19 cellular contexts compared by ENCODE assay signal in the genomic region with DNA sequence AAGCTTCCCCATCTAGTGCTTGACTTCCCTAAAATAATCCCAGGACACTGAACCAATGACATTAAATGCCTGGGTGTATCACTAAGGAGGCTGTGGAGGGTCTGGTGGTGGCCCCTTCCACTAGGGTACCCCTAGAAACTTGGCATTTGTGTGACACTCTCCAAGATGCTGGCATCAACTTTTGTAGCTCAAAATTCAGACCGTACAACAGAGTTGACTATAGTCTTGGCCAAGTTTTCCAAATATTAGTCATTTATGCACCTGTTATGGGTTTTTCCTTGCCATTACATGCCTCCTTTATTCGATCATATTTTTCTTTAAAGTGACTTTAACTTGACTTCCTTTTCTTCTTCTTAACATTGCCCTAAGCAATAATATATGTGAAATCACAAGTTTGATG.
DNase-seq lines count a peak whose midpoint lies in the region; ATAC-seq and TF ChIP-seq lines count a peak whose summit lies in the region.
"Had no signal": no experiment of that assay in that cellular context is flagged by ENCODE, and none has a peak within 500 bp of the region (broad histone marks: within the 10 kb centered on the region; RNA-seq: fewer than 3 reads in every experiment).

No MANE protein-coding gene starts in this region.

- WGBS in endodermal cell (ENCODE audit: insufficient coverage in 1 of 2, insufficient read length in 1 of 2), 2 experiments: 89 to 100% methylated on average over 1 to 2 of the region's 2 CpGs

- no peak overlapping the region for H3K4me3 Mint-ChIP-seq in activated CD8-positive, alpha-beta T cell treated with anti-CD3 and anti-CD28 coated beads for 36 hours
- no peak overlapping the region for H3K4me3 Mint-ChIP-seq in activated CD8-positive, alpha-beta T cell treated with anti-CD3 and anti-CD28 coated beads, Interleukin-2, amount 10 ng/mL, durations not matched to agents 7 days and 5 days
- H3K4me3 Mint-ChIP-seq in stimulated activated naive CD8-positive, alpha-beta T cell treated with anti-CD3 and anti-CD28 coated beads, Interleukin-15, Interleukin-2, amounts not matched to agents 100 ng/mL and 50 ng/mL, for 24 hours: no peak overlapping the region
- no peak overlapping the region for H3K4me3 Mint-ChIP-seq in stimulated activated naive CD8-positive, alpha-beta T cell treated with anti-CD3 and anti-CD28 coated beads, Interleukin-15, amount 100 ng/mL, for 72 hours
- H3K4me3 Mint-ChIP-seq in endodermal cell: no peak overlapping the region
- H3K4me3 Mint-ChIP-seq: CD14-positive monocyte; CD4-positive, alpha-beta T cell; GM23338; H9 had no signal

- no peak for ATAC-seq in activated CD8-positive, alpha-beta T cell treated with anti-CD3 and anti-CD28 coated beads for 36 hours
- ATAC-seq in activated CD8-positive, alpha-beta T cell treated with anti-CD3 and anti-CD28 coated beads, Interleukin-2, amount 10 ng/mL, durations not matched to agents 7 days and 5 days: no peak
- no peak for ATAC-seq in stimulated activated naive CD8-positive, alpha-beta T cell treated with anti-CD3 and anti-CD28 coated beads, Interleukin-15, amount 100 ng/mL, for 72 hours
- ATAC-seq: HCT116 had no signal

- H3K27me3 ChIP-seq in endodermal cell (ENCODE audit: control insufficient read depth, insufficient read depth, low read length, poor library complexity, severe bottlenecking): no peaks in the 10 kb centered on the region
- H3K27me3 ChIP-seq: BE2C; BLaER1 treated with 17β-estradiol and CSF1 and Interleukin-3, amounts not matched to agents 10 nM and 100 nM had no signal

- H3K36me3 Mint-ChIP-seq in activated CD8-positive, alpha-beta T cell treated with anti-CD3 and anti-CD28 coated beads for 36 hours (ENCODE audit: low read depth): peaks cover 23% of the 10 kb centered on the region
- peaks cover 12% of the 10 kb centered on the region for H3K36me3 Mint-ChIP-seq in activated CD8-positive, alpha-beta T cell treated with anti-CD3 and anti-CD28 coated beads, Interleukin-2, amount 10 ng/mL, durations not matched to agents 7 days and 5 days (ENCODE audit: low read depth)
- peaks cover 44% of the 10 kb centered on the region for H3K36me3 Mint-ChIP-seq in stimulated activated naive CD8-positive, alpha-beta T cell treated with anti-CD3 and anti-CD28 coated beads, Interleukin-15, Interleukin-2, amounts not matched to agents 100 ng/mL and 50 ng/mL, for 24 hours (ENCODE audit: low read depth)
- no peaks in the 10 kb centered on the region for H3K36me3 Mint-ChIP-seq in endodermal cell (ENCODE audit: low read depth)

- H3K4me1 Mint-ChIP-seq in activated CD8-positive, alpha-beta T cell treated with anti-CD3 and anti-CD28 coated beads for 36 hours (ENCODE audit: low read depth): peaks cover 12% of the 10 kb centered on the region
- no peaks in the 10 kb centered on the region for H3K4me1 Mint-ChIP-seq in activated CD8-positive, alpha-beta T cell treated with anti-CD3 and anti-CD28 coated beads, Interleukin-2, amount 10 ng/mL, durations not matched to agents 7 days and 5 days (ENCODE audit: low read depth)
- H3K4me1 Mint-ChIP-seq in stimulated activated naive CD8-positive, alpha-beta T cell treated with anti-CD3 and anti-CD28 coated beads, Interleukin-15, Interleukin-2, amounts not matched to agents 100 ng/mL and 50 ng/mL, for 24 hours (ENCODE audit: low read depth): peaks cover 12% of the 10 kb centered on the region
- H3K4me1 Mint-ChIP-seq in stimulated activated naive CD8-positive, alpha-beta T cell treated with anti-CD3 and anti-CD28 coated beads, Interleukin-15, amount 100 ng/mL, for 72 hours: peaks cover 20% of the 10 kb centered on the region
- H3K4me1 Mint-ChIP-seq in endodermal cell: peaks cover 17% of the 10 kb centered on the region

- H3K9me3 Mint-ChIP-seq in activated CD8-positive, alpha-beta T cell treated with anti-CD3 and anti-CD28 coated beads for 36 hours: no peaks in the 10 kb centered on the region
- no peaks in the 10 kb centered on the region for H3K9me3 Mint-ChIP-seq in activated CD8-positive, alpha-beta T cell treated with anti-CD3 and anti-CD28 coated beads, Interleukin-2, amount 10 ng/mL, durations not matched to agents 7 days and 5 days (ENCODE audit: insufficient read depth)
- no peaks in the 10 kb centered on the region for H3K9me3 Mint-ChIP-seq in stimulated activated naive CD8-positive, alpha-beta T cell treated with anti-CD3 and anti-CD28 coated beads, Interleukin-15, Interleukin-2, amounts not matched to agents 100 ng/mL and 50 ng/mL, for 24 hours
- no peaks in the 10 kb centered on the region for H3K9me3 Mint-ChIP-seq in stimulated activated naive CD8-positive, alpha-beta T cell treated with anti-CD3 and anti-CD28 coated beads, Interleukin-15, amount 100 ng/mL, for 72 hours
- H3K9me3 Mint-ChIP-seq in endodermal cell: no peaks in the 10 kb centered on the region
- H3K9me3 Mint-ChIP-seq: CD14-positive monocyte; CD4-positive, alpha-beta T cell; GM23338; H9 had no signal

- POLR2A ChIA-PET in activated CD8-positive, alpha-beta T cell treated with anti-CD3 and anti-CD28 coated beads for 36 hours (lab: Charles Lee): interaction anchor here (1.0 kb wide), 1 partner anchor 84 kb away, joined by 3 read pairs; no protein-coding TSS in a partner anchor
- POLR2A ChIA-PET in activated CD8-positive, alpha-beta T cell treated with anti-CD3 and anti-CD28 coated beads, Interleukin-2, amount 10 ng/mL, durations not matched to agents 7 days and 5 days (lab: Charles Lee): no interaction called here

- H3K27ac Mint-ChIP-seq in activated CD8-positive, alpha-beta T cell treated with anti-CD3 and anti-CD28 coated beads for 36 hours: peak overlapping the region; percentile 10
- H3K27ac Mint-ChIP-seq in activated CD8-positive, alpha-beta T cell treated with anti-CD3 and anti-CD28 coated beads, Interleukin-2, amount 10 ng/mL, durations not matched to agents 7 days and 5 days: no peak overlapping the region
- peak overlapping the region; percentile 43 for H3K27ac Mint-ChIP-seq in stimulated activated naive CD8-positive, alpha-beta T cell treated with anti-CD3 and anti-CD28 coated beads, Interleukin-15, Interleukin-2, amounts not matched to agents 100 ng/mL and 50 ng/mL, for 24 hours
- no peak overlapping the region for H3K27ac Mint-ChIP-seq in stimulated activated naive CD8-positive, alpha-beta T cell treated with anti-CD3 and anti-CD28 coated beads, Interleukin-15, amount 100 ng/mL, for 72 hours
- H3K27ac Mint-ChIP-seq in endodermal cell: no peak overlapping the region
- H3K27ac Mint-ChIP-seq: CD14-positive monocyte; CD4-positive, alpha-beta T cell had no signal

- no peak overlapping the region for H3K9ac ChIP-seq in endodermal cell (ENCODE audit: extremely low read depth, low read length, poor library complexity, severe bottlenecking)
- H3K9ac ChIP-seq: BLaER1 treated with 17β-estradiol and CSF1 and Interleukin-3, amounts not matched to agents 10 nM and 100 nM had no signal

- no peaks in the 10 kb centered on the region for H3K9me3 ChIP-seq in endodermal cell (ENCODE audit: control insufficient read depth, low read length)
- H3K9me3 ChIP-seq: BE2C; BLaER1 treated with 17β-estradiol and CSF1 and Interleukin-3, amounts not matched to agents 10 nM and 100 nM had no signal

- CTCF ChIA-PET in activated CD8-positive, alpha-beta T cell treated with anti-CD3 and anti-CD28 coated beads for 36 hours (lab: Charles Lee): interaction anchor here (1.3 kb wide), 1 partner anchor 29 kb away, joined by 3 read pairs; no protein-coding TSS in a partner anchor
- CTCF ChIA-PET in activated CD8-positive, alpha-beta T cell treated with anti-CD3 and anti-CD28 coated beads, Interleukin-2, amount 10 ng/mL, durations not matched to agents 7 days and 5 days (lab: Charles Lee): no interaction called here

- intact Hi-C loops in activated CD8-positive, alpha-beta T cell treated with anti-CD3 and anti-CD28 coated beads for 36 hours (cut with micrococcal nuclease): no loop called here

- TF ChIP-seq CTCF in activated CD8-positive, alpha-beta T cell treated with anti-CD3 and anti-CD28 coated beads for 36 hours (IDR thresholded peaks at IDR 0.05): no peak
- no peak for TF ChIP-seq CTCF in endodermal cell (conservative IDR thresholded peaks at IDR 0.05)

- H3K4me1 ChIP-seq in endodermal cell (ENCODE audit: control insufficient read depth, insufficient read depth, low read length): peaks cover 4% of the 10 kb centered on the region
- H3K4me1 ChIP-seq: BE2C; BLaER1 treated with 17β-estradiol and CSF1 and Interleukin-3, amounts not matched to agents 10 nM and 100 nM had no signal

- no peaks in the 10 kb centered on the region for H3K27me3 Mint-ChIP-seq in activated CD8-positive, alpha-beta T cell treated with anti-CD3 and anti-CD28 coated beads for 36 hours
- no peaks in the 10 kb centered on the region for H3K27me3 Mint-ChIP-seq in activated CD8-positive, alpha-beta T cell treated with anti-CD3 and anti-CD28 coated beads, Interleukin-2, amount 10 ng/mL, durations not matched to agents 7 days and 5 days (ENCODE audit: low read depth)
- H3K27me3 Mint-ChIP-seq in stimulated activated naive CD8-positive, alpha-beta T cell treated with anti-CD3 and anti-CD28 coated beads, Interleukin-15, Interleukin-2, amounts not matched to agents 100 ng/mL and 50 ng/mL, for 24 hours: no peaks in the 10 kb centered on the region
- no peaks in the 10 kb centered on the region for H3K27me3 Mint-ChIP-seq in stimulated activated naive CD8-positive, alpha-beta T cell treated with anti-CD3 and anti-CD28 coated beads, Interleukin-15, amount 100 ng/mL, for 72 hours
- H3K27me3 Mint-ChIP-seq in endodermal cell (ENCODE audit: insufficient read depth): no peaks in the 10 kb centered on the region
- H3K27me3 Mint-ChIP-seq: CD4-positive, alpha-beta T cell had no signal

- no peaks in the 10 kb centered on the region for H3K36me3 ChIP-seq in endodermal cell (ENCODE audit: control insufficient read depth, insufficient read depth, low read length)
- H3K36me3 ChIP-seq: BE2C had no signal

- no peak overlapping the region for H3K4me3 ChIP-seq in endodermal cell (ENCODE audit: low read length)
- H3K4me3 ChIP-seq: BLaER1 treated with 17β-estradiol and CSF1 and Interleukin-3, amounts not matched to agents 10 nM and 100 nM; GM23338 had no signal

- H3K27ac ChIP-seq in endodermal cell (ENCODE audit: low read depth, low read length): no peak overlapping the region
- H3K27ac ChIP-seq: 22Rv1; BLaER1 treated with 17β-estradiol and CSF1 and Interleukin-3, amounts not matched to agents 10 nM and 100 nM had no signal

- no peak for DNase-seq in activated CD8-positive, alpha-beta T cell treated with anti-CD3 and anti-CD28 coated beads for 36 hours
- DNase-seq in activated CD8-positive, alpha-beta T cell treated with anti-CD3 and anti-CD28 coated beads, Interleukin-2, amount 10 ng/mL, durations not matched to agents 7 days and 5 days: no peak
- DNase-seq in stimulated activated naive CD8-positive, alpha-beta T cell treated with anti-CD3 and anti-CD28 coated beads, Interleukin-15, amount 100 ng/mL, for 72 hours: no peak
- peak; percentile 15 for DNase-seq in endodermal cell
- no peak for DNase-seq in Ammon's horn (ENCODE audit: low spot score)
- DNase-seq: BE2C; Calu3; CD4-positive, alpha-beta T cell; COR-L47; DMS53; DMS79 treated with DMSO at 0.1 percent for 48 hours; GF-D8; H9 had no signal

Comparison
In these comparisons a context has a peak if more than half of its experiments do, and no peak if none do; other contexts are left out.
1. H3K27ac Mint-ChIP-seq: peak in activated CD8-positive, alpha-beta T cell treated with anti-CD3 and anti-CD28 coated beads for 36 hours (single experiment) and stimulated activated naive CD8-positive, alpha-beta T cell treated with anti-CD3 and anti-CD28 coated beads, Interleukin-15, Interleukin-2, amounts not matched to agents 100 ng/mL and 50 ng/mL, for 24 hours (single experiment); none in activated CD8-positive, alpha-beta T cell treated with anti-CD3 and anti-CD28 coated beads, Interleukin-2, amount 10 ng/mL, durations not matched to agents 7 days and 5 days (single experiment), stimulated activated naive CD8-positive, alpha-beta T cell treated with anti-CD3 and anti-CD28 coated beads, Interleukin-15, amount 100 ng/mL, for 72 hours (0 of 2) and endodermal cell (single experiment).